1 cellular context compared by ENCODE assay signal in the genomic region with DNA sequence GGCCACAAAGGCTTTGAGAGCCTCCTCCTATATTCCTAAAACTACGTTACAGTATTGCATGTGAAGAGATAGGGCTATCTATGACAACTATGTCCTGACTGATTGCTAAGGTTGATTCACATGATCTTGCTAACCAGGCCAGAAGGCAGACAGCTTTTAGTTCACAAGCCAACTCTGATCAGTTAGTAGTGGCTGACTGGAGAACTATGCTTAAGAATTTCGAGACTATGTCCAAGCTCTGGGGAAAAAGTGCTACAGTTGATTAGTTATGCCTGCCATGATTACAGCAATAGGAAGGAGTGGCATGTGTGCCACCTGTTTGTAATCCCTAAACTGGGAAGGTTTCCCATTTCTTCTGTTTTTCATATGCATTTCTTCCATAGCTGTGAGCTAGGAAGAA.
TF ChIP-seq lines count a peak whose summit lies in the region.

No MANE protein-coding gene starts in this region.

TF ChIP-seq in GM23338, 12 proteins besides CTCF, POLR2A, EP300 and RAD21:
- TF ChIP-seq, protein P1, sequence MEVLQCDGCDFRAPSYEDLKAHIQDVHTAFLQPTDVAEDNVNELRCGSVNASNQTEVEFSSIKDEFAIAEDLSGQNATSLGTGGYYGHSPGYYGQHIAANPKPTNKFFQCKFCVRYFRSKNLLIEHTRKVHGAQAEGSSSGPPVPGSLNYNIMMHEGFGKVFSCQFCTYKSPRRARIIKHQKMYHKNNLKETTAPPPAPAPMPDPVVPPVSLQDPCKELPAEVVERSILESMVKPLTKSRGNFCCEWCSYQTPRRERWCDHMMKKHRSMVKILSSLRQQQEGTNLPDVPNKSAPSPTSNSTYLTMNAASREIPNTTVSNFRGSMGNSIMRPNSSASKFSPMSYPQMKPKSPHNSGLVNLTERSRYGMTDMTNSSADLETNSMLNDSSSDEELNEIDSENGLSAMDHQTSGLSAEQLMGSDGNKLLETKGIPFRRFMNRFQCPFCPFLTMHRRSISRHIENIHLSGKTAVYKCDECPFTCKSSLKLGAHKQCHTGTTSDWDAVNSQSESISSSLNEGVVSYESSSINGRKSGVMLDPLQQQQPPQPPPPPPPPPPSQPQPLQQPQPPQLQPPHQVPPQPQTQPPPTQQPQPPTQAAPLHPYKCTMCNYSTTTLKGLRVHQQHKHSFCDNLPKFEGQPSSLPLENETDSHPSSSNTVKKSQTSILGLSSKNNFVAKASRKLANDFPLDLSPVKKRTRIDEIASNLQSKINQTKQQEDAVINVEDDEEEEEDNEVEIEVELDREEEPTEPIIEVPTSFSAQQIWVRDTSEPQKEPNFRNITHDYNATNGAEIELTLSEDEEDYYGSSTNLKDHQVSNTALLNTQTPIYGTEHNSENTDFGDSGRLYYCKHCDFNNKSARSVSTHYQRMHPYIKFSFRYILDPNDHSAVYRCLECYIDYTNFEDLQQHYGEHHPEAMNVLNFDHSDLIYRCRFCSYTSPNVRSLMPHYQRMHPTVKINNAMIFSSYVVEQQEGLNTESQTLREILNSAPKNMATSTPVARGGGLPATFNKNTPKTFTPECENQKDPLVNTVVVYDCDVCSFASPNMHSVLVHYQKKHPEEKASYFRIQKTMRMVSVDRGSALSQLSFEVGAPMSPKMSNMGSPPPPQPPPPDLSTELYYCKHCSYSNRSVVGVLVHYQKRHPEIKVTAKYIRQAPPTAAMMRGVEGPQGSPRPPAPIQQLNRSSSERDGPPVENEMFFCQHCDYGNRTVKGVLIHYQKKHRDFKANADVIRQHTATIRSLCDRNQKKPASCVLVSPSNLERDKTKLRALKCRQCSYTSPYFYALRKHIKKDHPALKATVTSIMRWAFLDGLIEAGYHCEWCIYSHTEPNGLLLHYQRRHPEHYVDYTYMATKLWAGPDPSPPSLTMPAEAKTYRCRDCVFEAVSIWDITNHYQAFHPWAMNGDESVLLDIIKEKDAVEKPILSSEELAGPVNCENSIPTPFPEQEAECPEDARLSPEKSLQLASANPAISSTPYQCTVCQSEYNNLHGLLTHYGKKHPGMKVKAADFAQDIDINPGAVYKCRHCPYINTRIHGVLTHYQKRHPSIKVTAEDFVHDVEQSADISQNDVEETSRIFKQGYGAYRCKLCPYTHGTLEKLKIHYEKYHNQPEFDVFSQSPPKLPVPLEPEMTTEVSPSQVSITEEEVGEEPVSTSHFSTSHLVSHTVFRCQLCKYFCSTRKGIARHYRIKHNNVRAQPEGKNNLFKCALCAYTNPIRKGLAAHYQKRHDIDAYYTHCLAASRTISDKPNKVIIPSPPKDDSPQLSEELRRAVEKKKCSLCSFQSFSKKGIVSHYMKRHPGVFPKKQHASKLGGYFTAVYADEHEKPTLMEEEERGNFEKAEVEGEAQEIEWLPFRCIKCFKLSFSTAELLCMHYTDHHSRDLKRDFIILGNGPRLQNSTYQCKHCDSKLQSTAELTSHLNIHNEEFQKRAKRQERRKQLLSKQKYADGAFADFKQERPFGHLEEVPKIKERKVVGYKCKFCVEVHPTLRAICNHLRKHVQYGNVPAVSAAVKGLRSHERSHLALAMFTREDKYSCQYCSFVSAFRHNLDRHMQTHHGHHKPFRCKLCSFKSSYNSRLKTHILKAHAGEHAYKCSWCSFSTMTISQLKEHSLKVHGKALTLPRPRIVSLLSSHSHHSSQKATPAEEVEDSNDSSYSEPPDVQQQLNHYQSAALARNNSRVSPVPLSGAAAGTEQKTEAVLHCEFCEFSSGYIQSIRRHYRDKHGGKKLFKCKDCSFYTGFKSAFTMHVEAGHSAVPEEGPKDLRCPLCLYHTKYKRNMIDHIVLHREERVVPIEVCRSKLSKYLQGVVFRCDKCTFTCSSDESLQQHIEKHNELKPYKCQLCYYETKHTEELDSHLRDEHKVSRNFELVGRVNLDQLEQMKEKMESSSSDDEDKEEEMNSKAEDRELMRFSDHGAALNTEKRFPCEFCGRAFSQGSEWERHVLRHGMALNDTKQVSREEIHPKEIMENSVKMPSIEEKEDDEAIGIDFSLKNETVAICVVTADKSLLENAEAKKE (CRISPR knock-in tag; IDR thresholded peaks at IDR 0.05) = no peak
